In genomic region chr7:138161600-138162081, GRCh38 we compare ENCODE assay signal across 1 cellular context.
A peak's percentile ranks its signal among the peaks of the same experiment; 100 is the strongest.
TF ChIP-seq lines count a peak whose summit lies in the region.

No MANE protein-coding gene starts in this region.

TF ChIP-seq in HepG2, 621 proteins besides CTCF, POLR2A, EP300 and RAD21 (continued from another document and continues in another):
- no peak for TF ChIP-seq SOX6 (IDR thresholded peaks at IDR 0.05)
- peak; percentile 74 for TF ChIP-seq SOX6 (CRISPR knock-in tag; IDR thresholded peaks at IDR 0.05)
- TF ChIP-seq ZNF331 (CRISPR knock-in tag; IDR thresholded peaks at IDR 0.05): peak; percentile 31; the same call in 1 of the 2 replicates
- no peak for TF ChIP-seq ZNF816 (CRISPR knock-in tag; IDR thresholded peaks at IDR 0.05; ENCODE audit: borderline replicate concordance)
- no peak for TF ChIP-seq SOX13 (IDR thresholded peaks at IDR 0.05)
- TF ChIP-seq SOX13 (CRISPR knock-in tag; conservative IDR thresholded peaks at IDR 0.05 in 1 of 2, IDR thresholded peaks at IDR 0.05 in 1 of 2): peak in 1 of 2 experiments; percentile 63; a peak in 2 of 4 replicates
- TF ChIP-seq SNAPC2 (CRISPR knock-in tag; IDR thresholded peaks at IDR 0.05): no peak
- peak; percentile 81 for TF ChIP-seq ZNF792 (CRISPR knock-in tag; IDR thresholded peaks at IDR 0.05)
- no peak for TF ChIP-seq CCAR2 (optimal IDR thresholded peaks at IDR 0.05; ENCODE audit: low read depth, low read length)
- TF ChIP-seq YEATS2 (CRISPR knock-in tag; IDR thresholded peaks at IDR 0.05; ENCODE audit: borderline replicate concordance): peak; percentile 33; the same call in 1 of the 2 replicates
- TF ChIP-seq, protein P1, sequence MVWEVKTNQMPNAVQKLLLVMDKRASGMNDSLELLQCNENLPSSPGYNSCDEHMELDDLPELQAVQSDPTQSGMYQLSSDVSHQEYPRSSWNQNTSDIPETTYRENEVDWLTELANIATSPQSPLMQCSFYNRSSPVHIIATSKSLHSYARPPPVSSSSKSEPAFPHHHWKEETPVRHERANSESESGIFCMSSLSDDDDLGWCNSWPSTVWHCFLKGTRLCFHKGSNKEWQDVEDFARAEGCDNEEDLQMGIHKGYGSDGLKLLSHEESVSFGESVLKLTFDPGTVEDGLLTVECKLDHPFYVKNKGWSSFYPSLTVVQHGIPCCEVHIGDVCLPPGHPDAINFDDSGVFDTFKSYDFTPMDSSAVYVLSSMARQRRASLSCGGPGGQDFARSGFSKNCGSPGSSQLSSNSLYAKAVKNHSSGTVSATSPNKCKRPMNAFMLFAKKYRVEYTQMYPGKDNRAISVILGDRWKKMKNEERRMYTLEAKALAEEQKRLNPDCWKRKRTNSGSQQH (CRISPR knock-in tag; IDR thresholded peaks at IDR 0.05; ENCODE audit: low read depth): no peak
- peak; percentile 36; the same call in 1 of the 2 replicates for TF ChIP-seq KDM4B (CRISPR knock-in tag; IDR thresholded peaks at IDR 0.05)
- TF ChIP-seq ZNF609 (CRISPR knock-in tag; IDR thresholded peaks at IDR 0.05; ENCODE audit: borderline replicate concordance): peak; percentile 19; the same call in 1 of the 2 replicates
- TF ChIP-seq SRSF1 (optimal IDR thresholded peaks at IDR 0.05; ENCODE audit: low read depth, low read length): no peak
- peak; percentile 77 for TF ChIP-seq HNF1B (CRISPR knock-in tag; IDR thresholded peaks at IDR 0.05)
- no peak for TF ChIP-seq ZC3H13 (CRISPR knock-in tag; IDR thresholded peaks at IDR 0.05)
- peak; percentile 26; the same call in 1 of the 2 replicates for TF ChIP-seq ETV5 (CRISPR knock-in tag; IDR thresholded peaks at IDR 0.05; ENCODE audit: borderline replicate concordance)
- TF ChIP-seq REPIN1 (CRISPR knock-in tag; IDR thresholded peaks at IDR 0.05; ENCODE audit: borderline replicate concordance, low read depth): peak; percentile 50; the same call in 1 of the 2 replicates
- TF ChIP-seq RFXAP (CRISPR knock-in tag; IDR thresholded peaks at IDR 0.05; ENCODE audit: borderline replicate concordance): peak; percentile 58; the same call in 1 of the 2 replicates
- 0 out of 2 replicates have a peak, but pooled peaks have one; percentile 36 for TF ChIP-seq CBFB (CRISPR knock-in tag; IDR thresholded peaks at IDR 0.05)
- no peak for TF ChIP-seq REL (CRISPR knock-in tag; conservative IDR thresholded peaks at IDR 0.05)
- no peak for TF ChIP-seq MTA1 (CRISPR knock-in tag; IDR thresholded peaks at IDR 0.05; ENCODE audit: borderline replicate concordance)
- TF ChIP-seq GATAD2A (CRISPR knock-in tag; IDR thresholded peaks at IDR 0.05): peak; percentile 72
- peak; percentile 69; the same call in 1 of the 2 replicates for TF ChIP-seq ARID3A (IDR thresholded peaks at IDR 0.05; ENCODE audit: low read depth, low read length)
- TF ChIP-seq, protein P2, sequence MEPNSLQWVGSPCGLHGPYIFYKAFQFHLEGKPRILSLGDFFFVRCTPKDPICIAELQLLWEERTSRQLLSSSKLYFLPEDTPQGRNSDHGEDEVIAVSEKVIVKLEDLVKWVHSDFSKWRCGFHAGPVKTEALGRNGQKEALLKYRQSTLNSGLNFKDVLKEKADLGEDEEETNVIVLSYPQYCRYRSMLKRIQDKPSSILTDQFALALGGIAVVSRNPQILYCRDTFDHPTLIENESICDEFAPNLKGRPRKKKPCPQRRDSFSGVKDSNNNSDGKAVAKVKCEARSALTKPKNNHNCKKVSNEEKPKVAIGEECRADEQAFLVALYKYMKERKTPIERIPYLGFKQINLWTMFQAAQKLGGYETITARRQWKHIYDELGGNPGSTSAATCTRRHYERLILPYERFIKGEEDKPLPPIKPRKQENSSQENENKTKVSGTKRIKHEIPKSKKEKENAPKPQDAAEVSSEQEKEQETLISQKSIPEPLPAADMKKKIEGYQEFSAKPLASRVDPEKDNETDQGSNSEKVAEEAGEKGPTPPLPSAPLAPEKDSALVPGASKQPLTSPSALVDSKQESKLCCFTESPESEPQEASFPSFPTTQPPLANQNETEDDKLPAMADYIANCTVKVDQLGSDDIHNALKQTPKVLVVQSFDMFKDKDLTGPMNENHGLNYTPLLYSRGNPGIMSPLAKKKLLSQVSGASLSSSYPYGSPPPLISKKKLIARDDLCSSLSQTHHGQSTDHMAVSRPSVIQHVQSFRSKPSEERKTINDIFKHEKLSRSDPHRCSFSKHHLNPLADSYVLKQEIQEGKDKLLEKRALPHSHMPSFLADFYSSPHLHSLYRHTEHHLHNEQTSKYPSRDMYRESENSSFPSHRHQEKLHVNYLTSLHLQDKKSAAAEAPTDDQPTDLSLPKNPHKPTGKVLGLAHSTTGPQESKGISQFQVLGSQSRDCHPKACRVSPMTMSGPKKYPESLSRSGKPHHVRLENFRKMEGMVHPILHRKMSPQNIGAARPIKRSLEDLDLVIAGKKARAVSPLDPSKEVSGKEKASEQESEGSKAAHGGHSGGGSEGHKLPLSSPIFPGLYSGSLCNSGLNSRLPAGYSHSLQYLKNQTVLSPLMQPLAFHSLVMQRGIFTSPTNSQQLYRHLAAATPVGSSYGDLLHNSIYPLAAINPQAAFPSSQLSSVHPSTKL (CRISPR knock-in tag; IDR thresholded peaks at IDR 0.05): peak; percentile 61
- no peak for TF ChIP-seq HNRNPUL1 (IDR thresholded peaks at IDR 0.05; ENCODE audit: low read depth, low read length)
- TF ChIP-seq AHR (CRISPR knock-in tag; IDR thresholded peaks at IDR 0.05): no peak
- peak; percentile 42; the same call in 1 of the 2 replicates for TF ChIP-seq EHMT2 (IDR thresholded peaks at IDR 0.05; ENCODE audit: borderline replicate concordance, low read depth, low read length)
- TF ChIP-seq ZBTB39 (CRISPR knock-in tag; IDR thresholded peaks at IDR 0.05): no peak
- TF ChIP-seq ZMYM3 (CRISPR knock-in tag; IDR thresholded peaks at IDR 0.05): peak; percentile 41; the same call in 1 of the 2 replicates
- TF ChIP-seq, protein P3, sequence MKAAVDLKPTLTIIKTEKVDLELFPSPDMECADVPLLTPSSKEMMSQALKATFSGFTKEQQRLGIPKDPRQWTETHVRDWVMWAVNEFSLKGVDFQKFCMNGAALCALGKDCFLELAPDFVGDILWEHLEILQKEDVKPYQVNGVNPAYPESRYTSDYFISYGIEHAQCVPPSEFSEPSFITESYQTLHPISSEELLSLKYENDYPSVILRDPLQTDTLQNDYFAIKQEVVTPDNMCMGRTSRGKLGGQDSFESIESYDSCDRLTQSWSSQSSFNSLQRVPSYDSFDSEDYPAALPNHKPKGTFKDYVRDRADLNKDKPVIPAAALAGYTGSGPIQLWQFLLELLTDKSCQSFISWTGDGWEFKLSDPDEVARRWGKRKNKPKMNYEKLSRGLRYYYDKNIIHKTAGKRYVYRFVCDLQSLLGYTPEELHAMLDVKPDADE (CRISPR knock-in tag; IDR thresholded peaks at IDR 0.05): no peak
- TF ChIP-seq, protein P4, sequence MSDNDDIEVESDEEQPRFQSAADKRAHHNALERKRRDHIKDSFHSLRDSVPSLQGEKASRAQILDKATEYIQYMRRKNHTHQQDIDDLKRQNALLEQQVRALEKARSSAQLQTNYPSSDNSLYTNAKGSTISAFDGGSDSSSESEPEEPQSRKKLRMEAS (IDR thresholded peaks at IDR 0.05): peak; percentile 46; the same call in 1 of the 2 replicates
- 0 out of 2 replicates have a peak, but pooled peaks have one; percentile 15 for TF ChIP-seq PITX1 (CRISPR knock-in tag; IDR thresholded peaks at IDR 0.05)
- no peak for TF ChIP-seq ZNF512B (CRISPR knock-in tag; IDR thresholded peaks at IDR 0.05; ENCODE audit: borderline replicate concordance)
- TF ChIP-seq FOSL2 (CRISPR knock-in tag; IDR thresholded peaks at IDR 0.05): peak; percentile 75
- peak; percentile 55; the same call in 1 of the 2 replicates for TF ChIP-seq KMT2A (CRISPR knock-in tag; IDR thresholded peaks at IDR 0.05)
